ENCODE assay signal across 9 cellular contexts in the genomic region with DNA sequence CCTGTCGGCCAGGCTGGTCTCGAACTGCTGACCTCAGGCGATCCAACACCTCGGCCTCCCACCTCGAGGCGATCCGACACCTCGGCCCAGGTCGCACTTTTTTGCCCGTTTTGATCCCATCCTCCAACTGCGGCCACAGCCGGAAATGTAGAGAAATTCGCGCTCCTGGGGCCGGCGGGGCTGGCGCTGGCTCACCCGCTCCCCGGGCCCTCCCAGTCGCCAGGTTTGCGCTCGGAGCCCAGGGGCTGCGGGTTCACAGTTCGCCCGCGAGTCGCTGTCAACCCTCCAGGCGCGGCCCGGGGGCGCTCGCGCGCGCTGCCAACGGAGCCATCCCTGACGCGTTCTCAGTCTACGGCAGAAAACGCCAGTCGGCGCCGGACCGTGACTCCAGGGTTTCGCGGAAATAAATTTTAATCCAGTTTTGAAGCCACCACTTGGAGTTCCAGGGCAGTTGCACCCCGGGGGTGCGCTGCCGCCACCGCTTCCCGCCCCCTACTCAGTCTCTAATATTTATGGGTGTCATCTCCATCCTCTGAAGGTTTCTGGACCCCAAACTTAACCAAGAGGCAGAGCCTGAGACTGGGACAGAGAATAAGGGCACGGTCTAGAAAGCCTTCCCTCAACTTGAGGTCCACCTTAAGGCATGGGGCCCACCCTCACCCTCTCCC. TPM values are rescaled to one million over a fixed set of nuclear protein-coding genes. Genes with fewer than 3 reads are reported as not detected.
DNase-seq lines count a peak whose midpoint lies in the region; ATAC-seq, FAIRE-seq and TF ChIP-seq lines count a peak whose summit lies in the region.
"Had no signal": no experiment of that assay in that cellular context is flagged by ENCODE, and none has a peak within 500 bp of the region (broad histone marks: within the 10 kb centered on the region; RNA-seq: fewer than 3 reads in every experiment).

No MANE protein-coding gene starts in this region.

- no peak for ATAC-seq in HG02759 (IDR thresholded peaks at IDR 0.05; ENCODE audit: unreplicated experiment)

- no peaks in the 10 kb centered on the region for H3K36me3 ChIP-seq in uterus

- no peak overlapping the region for H3K4me3 ChIP-seq in uterus

- no peak overlapping the region for H3K27ac ChIP-seq in uterus
- H3K27ac ChIP-seq: C4-2B had no signal

- H3K9me3 Mint-ChIP-seq in progenitor cell of endocrine pancreas (ENCODE audit: low read depth), result no peaks in the 10 kb centered on the region

- TF ChIP-seq CTCF in progenitor cell of endocrine pancreas (IDR thresholded peaks at IDR 0.05; ENCODE audit: unreplicated experiment) (peak; percentile 71), uterus (IDR thresholded peaks at IDR 0.05) (peak in 3 of 4 experiments; percentile 38 to 57 (median 53))

- TF ChIP-seq POLR2A in uterus (IDR thresholded peaks at IDR 0.05), result no peak

- no peaks in the 10 kb centered on the region for H3K4me1 Mint-ChIP-seq in progenitor cell of endocrine pancreas (ENCODE audit: low read depth)

- no peak for FAIRE-seq in frontal cortex (lab: Jason Lieb, UNC)

- H3K36me3 Mint-ChIP-seq in progenitor cell of endocrine pancreas (ENCODE audit: insufficient read depth), result no peaks in the 10 kb centered on the region

- H3K9me3 ChIP-seq in uterus, result no peaks in the 10 kb centered on the region

- peaks cover 23% of the 10 kb centered on the region for H3K27me3 Mint-ChIP-seq in progenitor cell of endocrine pancreas

- peaks cover 10 to 11% of the 10 kb centered on the region in 2 donors for H3K27me3 ChIP-seq in uterus

- H3K27ac Mint-ChIP-seq in progenitor cell of endocrine pancreas, result no peak overlapping the region

- intact Hi-C loops in uterus (cut with DNase I; ENCODE audit: low total_unique reads), result no loop called here

- H3K4me1 ChIP-seq in uterus, result peaks cover 0 to 12% of the 10 kb centered on the region in 2 donors

- no peak overlapping the region for H3K4me3 Mint-ChIP-seq in progenitor cell of endocrine pancreas (ENCODE audit: low read depth)

- DNase-seq in NCI-H1092 (lab: John Stamatoyannopoulos, UW), result peak; percentile 3
- DNase-seq in NCI-H1092 treated with DMSO at 0.1 percent for 48 hours (lab: John Stamatoyannopoulos, UW), result no peak
- DNase-seq in NOMO-1 treated with DMSO at 0.1 percent for 48 hours (lab: John Stamatoyannopoulos, UW; ENCODE audit: unreplicated experiment), result peak; percentile 77
- DNase-seq in activated effector memory CD4-positive, alpha-beta T cell treated with anti-CD3 and anti-CD28 coated beads, Interleukin-2, amount 50 U/mL, for 16 hours, result peak; percentile 94
- DNase-seq in frontal cortex (ENCODE audit: low spot score in 2 of 2), result peak; percentile 77 to 90
- peak; percentile 76 for DNase-seq in progenitor cell of endocrine pancreas (ENCODE audit: low spot score, unreplicated experiment)
- DNase-seq in uterus, result no peak

RNA-seq across cellular contexts. Expression of gene KLHDC7B, which starts 1.5 kb away (rescaled TPM):
- total RNA-seq in frontal cortex (not detected), progenitor cell of endocrine pancreas (not detected in 2 replicates), uterus (not detected)

RNA-seq across cellular contexts. Expression of gene TYMP, which starts 14.4 kb away (rescaled TPM):
- total RNA-seq in frontal cortex (1.6 TPM), progenitor cell of endocrine pancreas (1.6 and 2.0 TPM in 2 replicates), uterus (10 to 100 TPM in 3 of 4 donors, 1 to 10 TPM in 1; 4.4 to 21.5 (median 15.6) TPM)

RNA-seq across cellular contexts. Expression of gene SYCE3, which starts 18.5 kb away (rescaled TPM):
- total RNA-seq in frontal cortex (not detected), progenitor cell of endocrine pancreas (not detected in 2 replicates), uterus (not detected)

RNA-seq across cellular contexts. Expression of gene SCO2, which starts 18.8 kb away (rescaled TPM):
- total RNA-seq in frontal cortex (0.82 TPM), progenitor cell of endocrine pancreas (3.7 TPM in 1 of 2 replicates, not detected in the other), uterus (1 to 10 TPM in 2 of 4 donors, not detected in 2; 3.5 to 3.9 TPM)

RNA-seq across cellular contexts. Expression of gene CPT1B, which starts 34.0 kb away (rescaled TPM):
- total RNA-seq in frontal cortex (5.7 TPM), progenitor cell of endocrine pancreas (129 and 136 TPM in 2 replicates), uterus (10 to 100 TPM in 1 of 4 donors, 1 to 10 TPM in 1, under 1 TPM in 1, not detected in 1; 0.51 to 10.4 (median 7.2) TPM)

Comparison
In these comparisons a context has a peak if more than half of its experiments do, and no peak if none do; other contexts are left out.
1. DNase-seq: peak in NCI-H1092 (single experiment), NOMO-1 treated with DMSO at 0.1 percent for 48 hours (single experiment), activated effector memory CD4-positive, alpha-beta T cell treated with anti-CD3 and anti-CD28 coated beads, Interleukin-2, amount 50 U/mL, for 16 hours (single experiment), frontal cortex (2 of 2) and progenitor cell of endocrine pancreas (single experiment); none in NCI-H1092 treated with DMSO at 0.1 percent for 48 hours (single experiment) and uterus (0 of 2).